ENCODE assay signal across 20 cellular contexts in genomic region chr18:70416496-70416895, GRCh38.
DNase-seq lines count a peak whose midpoint lies in the region; ATAC-seq, FAIRE-seq and TF ChIP-seq lines count a peak whose summit lies in the region.
"Had no signal": no experiment of that assay in that cellular context is flagged by ENCODE, and none has a peak within 500 bp of the region (broad histone marks: within the 10 kb centered on the region; RNA-seq: fewer than 3 reads in every experiment).

No MANE protein-coding gene starts in this region.

- no peak overlapping the region for H4K5ac ChIP-seq in IMR-90 (ENCODE audit: low read depth, low read length)

- H3K4me1 ChIP-seq in HepG2 (ENCODE audit: insufficient read depth, low read length) (peaks cover 69% of the 10 kb centered on the region), right lobe of liver (peaks cover 0 to 23% (median 12%) of the 10 kb centered on the region in 4 donors), IMR-90 (ENCODE audit: control insufficient read depth, insufficient read depth, low read length) (peaks cover 15% of the 10 kb centered on the region), gastrocnemius medialis (peaks cover under 1 to 13% of the 10 kb centered on the region in 2 donors)
- H3K4me1 ChIP-seq: BLaER1 had no signal

- no peak overlapping the region for H2BK5ac ChIP-seq in IMR-90 (ENCODE audit: low read depth, low read length, poor library complexity, severe bottlenecking)

- in situ Hi-C loops in HepG2 (cut with HindIII; ENCODE audit: extremely low pct_ligation_motif_present, low pct_unique_long_range_greater_than_20kb): no loop called here
- in situ Hi-C loops in IMR-90 (cut with MboI; ENCODE audit: low sequenced_read_pairs): no loop called here
- in situ Hi-C loops in gastrocnemius medialis (cut with MboI; ENCODE audit: low sequenced_read_pairs in 4 of 4): no loop called here

- H3K79me2 ChIP-seq in HepG2 (ENCODE audit: insufficient read depth, low read length): no peaks in the 10 kb centered on the region

- H3K4ac ChIP-seq in IMR-90 (ENCODE audit: low read depth, low read length): 0 out of 2 replicates have a peak overlapping the region, but pooled peaks have one; percentile 19

- no peak overlapping the region for H2AFZ ChIP-seq in HepG2 (ENCODE audit: low read length)
- H2AFZ ChIP-seq in IMR-90 (replicated peaks; ENCODE audit: low read length, poor library complexity): peak overlapping the region; percentile 34

- H3K27ac ChIP-seq in HepG2 (ENCODE audit: extremely low read length, insufficient read depth, low read length): no peak overlapping the region
- H3K27ac ChIP-seq in right lobe of liver: no peak overlapping the region
- H3K27ac ChIP-seq in IMR-90 (ENCODE audit: insufficient read depth, low read length): no peak overlapping the region
- H3K27ac ChIP-seq in gastrocnemius medialis: no peak overlapping the region
- H3K27ac ChIP-seq: BLaER1, HL-60 had no signal

- TF ChIP-seq RAD21 in HepG2 (CRISPR knock-in tag; IDR thresholded peaks at IDR 0.05) (no peak), IMR-90 (IDR thresholded peaks at IDR 0.05; ENCODE audit: low read length) (no peak)

- POLR2A ChIA-PET in HepG2 (lab: Yijun Ruan, JAX) (no interaction called here), IMR-90 (lab: Charles Lee; ENCODE audit: unreplicated experiment) (no interaction called here)

- H4K91ac ChIP-seq in IMR-90 (ENCODE audit: insufficient read depth, low read depth, low read length): no peak overlapping the region

- H3K27me3 Mint-ChIP-seq in glutamatergic neuron (ENCODE audit: unreplicated experiment): peaks cover 4% of the 10 kb centered on the region

- H3K14ac ChIP-seq in IMR-90 (replicated peaks; ENCODE audit: low read depth, low read length): no peak overlapping the region

- intact Hi-C loops in HepG2 (cut with micrococcal nuclease; ENCODE audit: unreplicated experiment) (loop anchor here (5.0 kb wide), 1 partner anchor 34 kb away; no protein-coding TSS in a partner anchor), right lobe of liver (cut with DNase I) (no loop called here), IMR-90 (cut with micrococcal nuclease) (no loop called here), gastrocnemius medialis (cut with DNase I; ENCODE audit: low total_unique reads) (loop anchor here (10.0 kb wide), 1 partner anchor 62 kb away; no protein-coding TSS in a partner anchor)

- peak overlapping the region; percentile 56 for H3K27ac Mint-ChIP-seq in glutamatergic neuron (ENCODE audit: unreplicated experiment)
- H3K27ac Mint-ChIP-seq: CD14-positive monocyte; CD4-positive, alpha-beta memory T cell; IgD-negative memory B cell had no signal

- no peak overlapping the region for H3K18ac ChIP-seq in IMR-90 (ENCODE audit: low read depth, low read length)

- H4K20me1 ChIP-seq in HepG2 (ENCODE audit: insufficient read depth, low read length): no peaks in the 10 kb centered on the region
- H4K20me1 ChIP-seq in IMR-90 (ENCODE audit: insufficient read depth, low read length): no peaks in the 10 kb centered on the region
- H4K20me1 ChIP-seq: BLaER1 had no signal

- CTCF ChIA-PET in HepG2 (lab: Yijun Ruan, JAX; ENCODE audit: low intra/inter-chr PET ratio, low total read pairs) (no interaction called here), IMR-90 (lab: Yijun Ruan, JAX) (interaction anchor here (0.7 kb wide), 1 partner anchor 544 kb away, joined by 3 read pairs; no protein-coding TSS in a partner anchor)

- H3K9me3 ChIP-seq in HepG2 (ENCODE audit: low read length) (no peaks in the 10 kb centered on the region), right lobe of liver (peaks cover 0 to 3% (median 0%) of the 10 kb centered on the region in 4 donors), IMR-90 (ENCODE audit: control insufficient read depth, insufficient read depth, low read length) (no peaks in the 10 kb centered on the region), gastrocnemius medialis (no peaks in the 10 kb centered on the region)
- H3K9me3 ChIP-seq: BLaER1 had no signal

- H3K4me3 ChIP-seq in HepG2 (replicated peaks in 1 of 3; ENCODE audit: insufficient read depth in 1 of 3, low read depth in 2 of 3, low read length in 3 of 3): no peak overlapping the region
- no peak overlapping the region for H3K4me3 ChIP-seq in right lobe of liver
- no peak overlapping the region for H3K4me3 ChIP-seq in IMR-90 (ENCODE audit: insufficient read depth, low read depth, low read length)
- H3K4me3 ChIP-seq in gastrocnemius medialis: no peak overlapping the region
- H3K4me3 ChIP-seq: BLaER1, GM23338 had no signal

- H3K9me1 ChIP-seq in IMR-90 (ENCODE audit: insufficient read depth, low read length): peaks cover 12% of the 10 kb centered on the region; the same call in 1 of the 2 replicates

- no peak for DNase-seq in HepG2 (ENCODE audit: low spot score)
- no peak for DNase-seq in right lobe of liver
- no peak for DNase-seq in IMR-90
- DNase-seq in glutamatergic neuron: peak; percentile 20
- no peak for DNase-seq in gastrocnemius medialis
- DNase-seq: CD4-positive, alpha-beta memory T cell; DMS79; GDM1; Karpas-422; KBM-7 had no signal

- 89% methylated on average over 8 of the region's 8 CpGs for WGBS in HepG2 (ENCODE audit: low lambda C conversion rate)
- WGBS in right lobe of liver (ENCODE audit: insufficient coverage, low coverage, low lambda C conversion rate, missing lambda C conversion rate): 84% methylated on average over 8 of the region's 8 CpGs
- 100% methylated on average over 2 of the region's 8 CpGs; no CpG with 5 or more reads in 1 of the 2 experiments for WGBS in IMR-90 (ENCODE audit: extremely low coverage in 2 of 2, insufficient read length in 1 of 2), 2 experiments

- ATAC-seq in HepG2: no peak
- ATAC-seq in right lobe of liver: no peak
- no peak for ATAC-seq in IMR-90 (ENCODE audit: low read depth)
- ATAC-seq in gastrocnemius medialis: no peak
- ATAC-seq in HG03432 (IDR thresholded peaks at IDR 0.05; ENCODE audit: unreplicated experiment): no peak
- no peak for ATAC-seq in HG03460 (IDR thresholded peaks at IDR 0.05; ENCODE audit: unreplicated experiment)

- H3K4me3 Mint-ChIP-seq in glutamatergic neuron (ENCODE audit: unreplicated experiment): no peak overlapping the region
- H3K4me3 Mint-ChIP-seq: CD14-positive monocyte; CD4-positive, alpha-beta memory T cell; GM23338; IgD-negative memory B cell had no signal

- H2BK15ac ChIP-seq in IMR-90 (ENCODE audit: low read depth, low read length): no peak overlapping the region

- 0 out of 2 replicates have a peak overlapping the region, but pooled peaks have one; percentile 5 for H2BK20ac ChIP-seq in IMR-90 (ENCODE audit: low read depth, low read length)

- peaks cover 6% of the 10 kb centered on the region for H3K9me3 Mint-ChIP-seq in glutamatergic neuron (ENCODE audit: unreplicated experiment)
- H3K9me3 Mint-ChIP-seq: CD4-positive, alpha-beta memory T cell; GM23338; IgD-negative memory B cell had no signal

- no peaks in the 10 kb centered on the region for H3K27me3 ChIP-seq in HepG2 (ENCODE audit: control insufficient read depth in 1 of 2, insufficient read depth in 2 of 2, low read length in 2 of 2)
- no peaks in the 10 kb centered on the region for H3K27me3 ChIP-seq in right lobe of liver
- no peaks in the 10 kb centered on the region for H3K27me3 ChIP-seq in IMR-90 (ENCODE audit: control insufficient read depth, insufficient read depth, low read length)
- H3K27me3 ChIP-seq in gastrocnemius medialis: no peaks in the 10 kb centered on the region
- H3K27me3 ChIP-seq: BLaER1 had no signal

- no peaks in the 10 kb centered on the region for H3K36me3 ChIP-seq in HepG2 (replicated peaks in 1 of 2; ENCODE audit: control insufficient read depth in 1 of 2, insufficient read depth in 2 of 2, low read length in 2 of 2)
- no peaks in the 10 kb centered on the region for H3K36me3 ChIP-seq in right lobe of liver
- no peaks in the 10 kb centered on the region for H3K36me3 ChIP-seq in IMR-90 (ENCODE audit: control insufficient read depth, insufficient read depth, low read length)
- H3K36me3 ChIP-seq in gastrocnemius medialis: no peaks in the 10 kb centered on the region
- H3K36me3 ChIP-seq: BLaER1 had no signal

- H4K8ac ChIP-seq in IMR-90 (ENCODE audit: low read depth in 2 of 2, low read length in 2 of 2): no peak overlapping the region

- no peak overlapping the region for H3K56ac ChIP-seq in IMR-90 (ENCODE audit: extremely low read depth, insufficient read depth, low read length)

- no peak overlapping the region for H3K9ac ChIP-seq in HepG2 (ENCODE audit: insufficient read depth, low read depth, low read length)
- no peak overlapping the region for H3K9ac ChIP-seq in IMR-90 (ENCODE audit: low read depth, low read length)
- H3K9ac ChIP-seq: BLaER1 had no signal

- H3K36me3 Mint-ChIP-seq in glutamatergic neuron (ENCODE audit: unreplicated experiment): no peaks in the 10 kb centered on the region
- H3K36me3 Mint-ChIP-seq: CD4-positive, alpha-beta memory T cell; IgD-negative memory B cell had no signal

- dilution Hi-C loops in IMR-90 (cut with HindIII; ENCODE audit: low sequenced_read_pairs, unreplicated experiment): no loop called here

- TF ChIP-seq EP300 in HepG2 (IDR thresholded peaks at IDR 0.05; ENCODE audit: low read depth in 2 of 2, low read length in 2 of 2): no peak
- TF ChIP-seq EP300 in HepG2 (CRISPR knock-in tag; IDR thresholded peaks at IDR 0.05; ENCODE audit: borderline replicate concordance): no peak

- TF ChIP-seq CTCF in HepG2 (CRISPR knock-in tag; IDR thresholded peaks at IDR 0.05) (no peak), right lobe of liver (IDR thresholded peaks at IDR 0.05) (no peak), IMR-90 (conservative IDR thresholded peaks at IDR 0.05; ENCODE audit: low read depth, low read length) (no peak), glutamatergic neuron (IDR thresholded peaks at IDR 0.05; ENCODE audit: partially characterized antibody, unreplicated experiment) (no peak), gastrocnemius medialis (IDR thresholded peaks at IDR 0.05 in 4 of 5, conservative IDR thresholded peaks at IDR 0.05 in 1 of 5) (no peak)

- no peaks in the 10 kb centered on the region; a peak in 1 of 4 replicates for H3K79me1 ChIP-seq in IMR-90 (ENCODE audit: low read depth in 1 of 2, low read length in 2 of 2)

- H3K4me1 Mint-ChIP-seq in glutamatergic neuron (ENCODE audit: low read depth, unreplicated experiment): peaks cover 19% of the 10 kb centered on the region
- H3K4me1 Mint-ChIP-seq: CD4-positive, alpha-beta memory T cell; GM23338 had no signal

- H2BK120ac ChIP-seq in IMR-90 (ENCODE audit: low read depth, low read length): peak overlapping the region; percentile 14; the same call in 1 of the 2 replicates

- H3K4me2 ChIP-seq in HepG2 (ENCODE audit: low read depth, low read length) (no peak overlapping the region), IMR-90 (ENCODE audit: low read depth, low read length) (no peak overlapping the region)
- H3K4me2 ChIP-seq: BLaER1, GM23338 had no signal

- BruUV-seq in HepG2 (replicated peaks; lab: Mats Ljungman, UMichigan): no TSS peak
- no TSS peak for BruUV-seq in IMR-90 (replicated peaks; lab: Mats Ljungman, UMichigan)

- FAIRE-seq in HepG2 (lab: Jason Lieb, UNC): no peak
- FAIRE-seq: GM12892, GM18507, H54 had no signal

- TF ChIP-seq POLR2A in HepG2 (IDR thresholded peaks at IDR 0.05; ENCODE audit: insufficient read depth in 1 of 2, low read depth in 2 of 2, low read length in 2 of 2) (no peak), right lobe of liver (IDR thresholded peaks at IDR 0.05) (no peak), IMR-90 (IDR thresholded peaks at IDR 0.05; ENCODE audit: low read depth, low read length) (no peak), gastrocnemius medialis (IDR thresholded peaks at IDR 0.05) (no peak)

- no peak overlapping the region for H2AK9ac ChIP-seq in IMR-90 (replicated peaks; ENCODE audit: low read depth, low read length, poor library complexity)

- peak overlapping the region; percentile 35; the same call in 1 of the 2 replicates for H2AK5ac ChIP-seq in IMR-90 (ENCODE audit: low read depth, low read length)

- H3K23ac ChIP-seq in IMR-90 (ENCODE audit: low read depth, low read length): no peak overlapping the region

Comparison
In these comparisons a context has a peak if more than half of its experiments do, and no peak if none do; other contexts are left out.
1. intact Hi-C loops: an anchor here in HepG2 (5.0 kb wide) and gastrocnemius medialis (10.0 kb wide); none called in right lobe of liver and IMR-90.